In genomic region chr13:110767476-110767875, GRCh38 we compare ENCODE assay signal across 24 cellular contexts.
"Had no signal": no experiment of that assay in that cellular context is flagged by ENCODE, and none has a peak within 500 bp of the region (broad histone marks: within the 10 kb centered on the region; RNA-seq: fewer than 3 reads in every experiment).

No MANE protein-coding gene starts in this region.

- H3K9me3 Mint-ChIP-seq: effector memory CD8-positive, alpha-beta T cell had no signal

- H3K36me3 ChIP-seq: colonic mucosa, esophagus muscularis mucosa, esophagus squamous epithelium, gastrocnemius medialis, gastroesophageal sphincter, heart left ventricle, heart right ventricle had no signal

- DNase-seq: colonic mucosa; cortex of kidney; dermis blood vessel endothelial cell; dorsolateral prefrontal cortex; effector CD4-positive, alpha-beta T cell; effector CD8-positive, alpha-beta T cell; effector memory CD4-positive, alpha-beta T cell; effector memory CD8-positive, alpha-beta T cell; endodermal cell; erythroblast; esophagus squamous epithelium; foreskin fibroblast; foreskin keratinocyte; foreskin melanocyte; gastrocnemius medialis; head of caudate nucleus; heart left ventricle; heart right ventricle had no signal

- H3K4me3 ChIP-seq: colonic mucosa, coronary artery, dorsolateral prefrontal cortex, esophagus muscularis mucosa, esophagus squamous epithelium, gastrocnemius medialis, gastroesophageal sphincter, heart left ventricle, heart right ventricle had no signal

- H3K27ac ChIP-seq: colonic mucosa, coronary artery, epithelial cell of prostate, esophagus muscularis mucosa, esophagus squamous epithelium, foreskin keratinocyte, gastrocnemius medialis, gastroesophageal sphincter, heart left ventricle, heart right ventricle had no signal

- H3K27me3 ChIP-seq: colonic mucosa, dorsolateral prefrontal cortex, gastrocnemius medialis, heart left ventricle had no signal

- H3K9me3 ChIP-seq: colonic mucosa, esophagus muscularis mucosa, esophagus squamous epithelium, gastrocnemius medialis, gastroesophageal sphincter, heart left ventricle, heart right ventricle had no signal

- H3K4me3 Mint-ChIP-seq: dendritic cell treated with granulocyte-macrophage colony-stimulating factor and Interleukin-4, amounts not matched to agents 40 ng/mL and 50 ng/mL, for 4 days; effector memory CD8-positive, alpha-beta T cell; endodermal cell had no signal

- H3K4me1 Mint-ChIP-seq: endodermal cell had no signal

- H3K4me1 ChIP-seq: colonic mucosa, esophagus muscularis mucosa, esophagus squamous epithelium, foreskin keratinocyte, gastrocnemius medialis, gastroesophageal sphincter had no signal

- H3K27ac Mint-ChIP-seq: dendritic cell treated with granulocyte-macrophage colony-stimulating factor and Interleukin-4, amounts not matched to agents 40 ng/mL and 50 ng/mL, for 4 days; effector memory CD8-positive, alpha-beta T cell; endodermal cell had no signal

- ATAC-seq: effector memory CD8-positive, alpha-beta T cell; esophagus mucosa; foreskin keratinocyte; gastrocnemius medialis; gastroesophageal sphincter; heart left ventricle; heart right ventricle had no signal
